ENCODE assay signal across 1 cellular context in the genomic region with DNA sequence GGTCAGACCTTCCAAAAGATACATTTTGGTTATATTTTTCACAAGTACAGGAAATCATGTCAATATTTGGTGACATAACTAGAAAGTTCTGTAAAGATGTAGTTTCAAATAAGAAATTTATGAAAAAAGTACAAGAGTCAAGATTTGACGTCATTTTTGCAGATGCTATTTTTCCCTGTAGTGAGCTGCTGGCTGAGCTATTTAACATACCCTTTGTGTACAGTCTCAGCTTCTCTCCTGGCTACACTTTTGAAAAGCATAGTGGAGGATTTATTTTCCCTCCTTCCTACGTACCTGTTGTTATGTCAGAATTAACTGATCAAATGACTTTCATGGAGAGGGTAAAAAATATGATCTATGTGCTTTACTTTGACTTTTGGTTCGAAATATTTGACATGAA.
TF ChIP-seq lines count a peak whose summit lies in the region.

No MANE protein-coding gene starts in this region.

TF ChIP-seq in SK-N-SH, 30 proteins besides CTCF, POLR2A, EP300 and RAD21 (continued from another document):
- TF ChIP-seq, protein P1, sequence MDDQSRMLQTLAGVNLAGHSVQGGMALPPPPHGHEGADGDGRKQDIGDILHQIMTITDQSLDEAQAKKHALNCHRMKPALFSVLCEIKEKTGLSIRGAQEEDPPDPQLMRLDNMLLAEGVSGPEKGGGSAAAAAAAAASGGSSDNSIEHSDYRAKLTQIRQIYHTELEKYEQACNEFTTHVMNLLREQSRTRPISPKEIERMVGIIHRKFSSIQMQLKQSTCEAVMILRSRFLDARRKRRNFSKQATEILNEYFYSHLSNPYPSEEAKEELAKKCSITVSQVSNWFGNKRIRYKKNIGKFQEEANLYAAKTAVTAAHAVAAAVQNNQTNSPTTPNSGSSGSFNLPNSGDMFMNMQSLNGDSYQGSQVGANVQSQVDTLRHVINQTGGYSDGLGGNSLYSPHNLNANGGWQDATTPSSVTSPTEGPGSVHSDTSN (IDR thresholded peaks at IDR 0.05), result no peak
- no peak for TF ChIP-seq ELF1 (IDR thresholded peaks at IDR 0.05)
- TF ChIP-seq CHD2 (IDR thresholded peaks at IDR 0.05; ENCODE audit: low read length, partially characterized antibody), result no peak
- TF ChIP-seq, protein P2, sequence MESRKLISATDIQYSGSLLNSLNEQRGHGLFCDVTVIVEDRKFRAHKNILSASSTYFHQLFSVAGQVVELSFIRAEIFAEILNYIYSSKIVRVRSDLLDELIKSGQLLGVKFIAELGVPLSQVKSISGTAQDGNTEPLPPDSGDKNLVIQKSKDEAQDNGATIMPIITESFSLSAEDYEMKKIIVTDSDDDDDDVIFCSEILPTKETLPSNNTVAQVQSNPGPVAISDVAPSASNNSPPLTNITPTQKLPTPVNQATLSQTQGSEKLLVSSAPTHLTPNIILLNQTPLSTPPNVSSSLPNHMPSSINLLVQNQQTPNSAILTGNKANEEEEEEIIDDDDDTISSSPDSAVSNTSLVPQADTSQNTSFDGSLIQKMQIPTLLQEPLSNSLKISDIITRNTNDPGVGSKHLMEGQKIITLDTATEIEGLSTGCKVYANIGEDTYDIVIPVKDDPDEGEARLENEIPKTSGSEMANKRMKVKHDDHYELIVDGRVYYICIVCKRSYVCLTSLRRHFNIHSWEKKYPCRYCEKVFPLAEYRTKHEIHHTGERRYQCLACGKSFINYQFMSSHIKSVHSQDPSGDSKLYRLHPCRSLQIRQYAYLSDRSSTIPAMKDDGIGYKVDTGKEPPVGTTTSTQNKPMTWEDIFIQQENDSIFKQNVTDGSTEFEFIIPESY (IDR thresholded peaks at IDR 0.05; ENCODE audit: borderline replicate concordance, low read depth), result no peak
- no peak for TF ChIP-seq TCF12 (IDR thresholded peaks at IDR 0.05)
